1 cellular context compared by ENCODE assay signal in the genomic region with DNA sequence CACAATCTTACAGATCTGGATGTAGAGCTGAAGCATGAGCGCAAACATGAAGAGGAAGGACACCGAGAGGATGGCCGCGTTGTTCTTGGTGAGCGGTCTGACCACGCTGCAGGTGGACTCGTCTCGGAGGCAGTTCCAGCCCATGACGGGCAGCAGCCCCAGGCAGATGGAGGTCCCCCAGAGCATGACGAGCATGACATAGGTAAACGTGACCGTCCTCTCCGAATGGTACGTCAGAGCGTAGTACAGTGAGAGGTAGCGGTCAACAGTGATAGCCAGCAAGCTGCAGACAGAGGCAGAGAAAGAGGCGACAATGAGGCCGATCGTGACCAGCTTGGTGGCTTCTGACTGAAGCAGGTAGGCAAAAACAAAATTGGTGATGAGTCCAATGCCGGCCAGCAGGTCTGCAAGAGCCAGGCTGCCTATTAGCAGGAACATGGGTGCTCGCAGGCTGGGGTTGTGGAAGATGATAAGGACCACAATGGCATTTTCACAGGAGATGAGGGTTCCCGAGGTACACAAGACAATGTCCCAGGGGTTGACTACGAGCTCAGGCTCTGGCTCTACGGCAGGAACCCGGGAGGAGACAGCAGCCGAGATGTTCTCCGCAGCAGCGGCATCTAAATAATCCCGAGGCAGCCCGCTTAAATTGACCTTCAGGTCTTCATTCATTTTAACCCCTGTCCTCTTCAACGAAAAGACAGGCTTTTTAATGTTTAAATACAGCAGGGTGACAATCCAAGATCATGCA.
TF ChIP-seq lines count a peak whose summit lies in the region.

No MANE protein-coding gene starts in this region.

TF ChIP-seq in WTC11, 78 proteins besides CTCF, POLR2A, EP300 and RAD21 (continued from another document):
- TF ChIP-seq USF1 (CRISPR knock-in tag; IDR thresholded peaks at IDR 0.05): no peak
- no peak for TF ChIP-seq ETV6 (CRISPR knock-in tag; IDR thresholded peaks at IDR 0.05)
- TF ChIP-seq, protein P1, sequence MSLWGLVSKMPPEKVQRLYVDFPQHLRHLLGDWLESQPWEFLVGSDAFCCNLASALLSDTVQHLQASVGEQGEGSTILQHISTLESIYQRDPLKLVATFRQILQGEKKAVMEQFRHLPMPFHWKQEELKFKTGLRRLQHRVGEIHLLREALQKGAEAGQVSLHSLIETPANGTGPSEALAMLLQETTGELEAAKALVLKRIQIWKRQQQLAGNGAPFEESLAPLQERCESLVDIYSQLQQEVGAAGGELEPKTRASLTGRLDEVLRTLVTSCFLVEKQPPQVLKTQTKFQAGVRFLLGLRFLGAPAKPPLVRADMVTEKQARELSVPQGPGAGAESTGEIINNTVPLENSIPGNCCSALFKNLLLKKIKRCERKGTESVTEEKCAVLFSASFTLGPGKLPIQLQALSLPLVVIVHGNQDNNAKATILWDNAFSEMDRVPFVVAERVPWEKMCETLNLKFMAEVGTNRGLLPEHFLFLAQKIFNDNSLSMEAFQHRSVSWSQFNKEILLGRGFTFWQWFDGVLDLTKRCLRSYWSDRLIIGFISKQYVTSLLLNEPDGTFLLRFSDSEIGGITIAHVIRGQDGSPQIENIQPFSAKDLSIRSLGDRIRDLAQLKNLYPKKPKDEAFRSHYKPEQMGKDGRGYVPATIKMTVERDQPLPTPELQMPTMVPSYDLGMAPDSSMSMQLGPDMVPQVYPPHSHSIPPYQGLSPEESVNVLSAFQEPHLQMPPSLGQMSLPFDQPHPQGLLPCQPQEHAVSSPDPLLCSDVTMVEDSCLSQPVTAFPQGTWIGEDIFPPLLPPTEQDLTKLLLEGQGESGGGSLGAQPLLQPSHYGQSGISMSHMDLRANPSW (CRISPR knock-in tag; conservative IDR thresholded peaks at IDR 0.05; ENCODE audit: low read depth): no peak
- TF ChIP-seq, protein P2, sequence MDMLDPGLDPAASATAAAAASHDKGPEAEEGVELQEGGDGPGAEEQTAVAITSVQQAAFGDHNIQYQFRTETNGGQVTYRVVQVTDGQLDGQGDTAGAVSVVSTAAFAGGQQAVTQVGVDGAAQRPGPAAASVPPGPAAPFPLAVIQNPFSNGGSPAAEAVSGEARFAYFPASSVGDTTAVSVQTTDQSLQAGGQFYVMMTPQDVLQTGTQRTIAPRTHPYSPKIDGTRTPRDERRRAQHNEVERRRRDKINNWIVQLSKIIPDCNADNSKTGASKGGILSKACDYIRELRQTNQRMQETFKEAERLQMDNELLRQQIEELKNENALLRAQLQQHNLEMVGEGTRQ (CRISPR knock-in tag; IDR thresholded peaks at IDR 0.05): no peak
- no peak for TF ChIP-seq RELA (CRISPR knock-in tag; IDR thresholded peaks at IDR 0.05; ENCODE audit: borderline replicate concordance)
- TF ChIP-seq SOX15 (CRISPR knock-in tag; IDR thresholded peaks at IDR 0.05): no peak
